In genomic region chr16:66924527-66925321, GRCh38 we compare ENCODE assay signal across 1 cellular context.
TF ChIP-seq lines count a peak whose summit lies in the region.

No MANE protein-coding gene starts in this region.

TF ChIP-seq in HepG2, 621 proteins besides CTCF, POLR2A, EP300 and RAD21 (continued from another document and continues in another):
- TF ChIP-seq, protein P1, sequence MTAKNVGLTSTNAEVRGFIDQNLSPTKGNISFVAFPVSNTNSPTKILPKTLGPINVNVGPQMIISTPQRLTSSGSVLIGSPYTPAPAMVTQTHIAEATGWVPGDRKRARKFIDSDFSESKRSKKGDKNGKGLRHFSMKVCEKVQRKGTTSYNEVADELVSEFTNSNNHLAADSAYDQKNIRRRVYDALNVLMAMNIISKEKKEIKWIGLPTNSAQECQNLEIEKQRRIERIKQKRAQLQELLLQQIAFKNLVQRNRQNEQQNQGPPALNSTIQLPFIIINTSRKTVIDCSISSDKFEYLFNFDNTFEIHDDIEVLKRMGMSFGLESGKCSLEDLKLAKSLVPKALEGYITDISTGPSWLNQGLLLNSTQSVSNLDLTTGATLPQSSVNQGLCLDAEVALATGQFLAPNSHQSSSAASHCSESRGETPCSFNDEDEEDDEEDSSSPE (CRISPR knock-in tag; IDR thresholded peaks at IDR 0.05): 0 out of 2 replicates have a peak, but pooled peaks have one; percentile 16
- TF ChIP-seq, protein P2, sequence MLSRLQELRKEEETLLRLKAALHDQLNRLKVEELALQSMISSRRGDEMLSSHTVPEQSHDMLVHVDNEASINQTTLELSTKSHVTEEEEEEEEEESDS (CRISPR knock-in tag; IDR thresholded peaks at IDR 0.05; ENCODE audit: borderline replicate concordance): no peak
- TF ChIP-seq ZBTB34 (CRISPR knock-in tag; IDR thresholded peaks at IDR 0.05) (no peak), YY1 (IDR thresholded peaks at IDR 0.05; ENCODE audit: insufficient read depth, insufficient replicate concordance, low read depth, low read length) (peak; percentile 62), PHF8 (CRISPR knock-in tag; IDR thresholded peaks at IDR 0.05) (no peak; the same call in 1 of the 2 replicates), ZFP36L1 (CRISPR knock-in tag; IDR thresholded peaks at IDR 0.05) (no peak), GPN1 (CRISPR knock-in tag; IDR thresholded peaks at IDR 0.05; ENCODE audit: borderline replicate concordance) (no peak), GLI4 (CRISPR knock-in tag; IDR thresholded peaks at IDR 0.05; ENCODE audit: borderline replicate concordance) (no peak), ZNF30 (CRISPR knock-in tag; IDR thresholded peaks at IDR 0.05) (no peak), ZNF224 (CRISPR knock-in tag; IDR thresholded peaks at IDR 0.05) (no peak), ZNF761 (CRISPR knock-in tag; conservative IDR thresholded peaks at IDR 0.05) (no peak), ZNF766 (CRISPR knock-in tag; IDR thresholded peaks at IDR 0.05; ENCODE audit: borderline replicate concordance) (peak; percentile 60; the same call in 1 of the 2 replicates), ZNF670 (CRISPR knock-in tag; IDR thresholded peaks at IDR 0.05; ENCODE audit: borderline replicate concordance) (no peak), ZBTB2 (CRISPR knock-in tag; IDR thresholded peaks at IDR 0.05; ENCODE audit: low read depth) (no peak; the same call in 1 of the 2 replicates), CHD2 (IDR thresholded peaks at IDR 0.05; ENCODE audit: low read depth, low read length) (no peak), U2AF2 (IDR thresholded peaks at IDR 0.05; ENCODE audit: low read depth, low read length) (no peak), FOXA1 (IDR thresholded peaks at IDR 0.05) (no peak), FOXA1 (CRISPR knock-in tag; IDR thresholded peaks at IDR 0.05) (peak; percentile 6; the same call in 1 of the 2 replicates), ZNF296 (CRISPR knock-in tag; conservative IDR thresholded peaks at IDR 0.05) (no peak), ZNF775 (CRISPR knock-in tag; IDR thresholded peaks at IDR 0.05; ENCODE audit: borderline replicate concordance) (no peak), ZNF263 (CRISPR knock-in tag; IDR thresholded peaks at IDR 0.05) (no peak), XRCC5 (optimal IDR thresholded peaks at IDR 0.05; ENCODE audit: low read length) (peak; percentile 58), ISX (CRISPR knock-in tag; conservative IDR thresholded peaks at IDR 0.05) (no peak), MZF1 (CRISPR knock-in tag; IDR thresholded peaks at IDR 0.05; ENCODE audit: borderline replicate concordance) (no peak), FOXK1 (CRISPR knock-in tag; IDR thresholded peaks at IDR 0.05; ENCODE audit: borderline replicate concordance, low read depth) (no peak), GATA4 (IDR thresholded peaks at IDR 0.05; ENCODE audit: borderline replicate concordance, low read depth) (no peak), MBD4 (IDR thresholded peaks at IDR 0.05; ENCODE audit: borderline replicate concordance, low read length) (no peak), NR1H2 (CRISPR knock-in tag; IDR thresholded peaks at IDR 0.05; ENCODE audit: borderline replicate concordance, low read depth) (no peak), ZNF160 (CRISPR knock-in tag; IDR thresholded peaks at IDR 0.05) (no peak), U2AF1 (optimal IDR thresholded peaks at IDR 0.05; ENCODE audit: low read depth, low read length) (no peak), ZNF274 (CRISPR knock-in tag; IDR thresholded peaks at IDR 0.05) (no peak), GFI1 (CRISPR knock-in tag; IDR thresholded peaks at IDR 0.05; ENCODE audit: borderline replicate concordance) (no peak), HDAC2 (CRISPR knock-in tag; IDR thresholded peaks at IDR 0.05) (no peak), ZNF615 (CRISPR knock-in tag; IDR thresholded peaks at IDR 0.05; ENCODE audit: borderline replicate concordance) (no peak), ZNF382 (CRISPR knock-in tag; IDR thresholded peaks at IDR 0.05; ENCODE audit: borderline replicate concordance) (no peak), KMT2A (CRISPR knock-in tag; IDR thresholded peaks at IDR 0.05) (0 out of 2 replicates have a peak, but pooled peaks have one; percentile 25), HOXD1 (CRISPR knock-in tag; IDR thresholded peaks at IDR 0.05) (peak; percentile 74; the same call in 1 of the 2 replicates), ZBTB20 (CRISPR knock-in tag; IDR thresholded peaks at IDR 0.05; ENCODE audit: borderline replicate concordance, low read depth) (no peak)
- TF ChIP-seq, protein P3, sequence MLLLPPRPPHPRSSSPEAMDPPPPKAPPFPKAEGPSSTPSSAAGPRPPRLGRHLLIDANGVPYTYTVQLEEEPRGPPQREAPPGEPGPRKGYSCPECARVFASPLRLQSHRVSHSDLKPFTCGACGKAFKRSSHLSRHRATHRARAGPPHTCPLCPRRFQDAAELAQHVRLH (CRISPR knock-in tag; IDR thresholded peaks at IDR 0.05; ENCODE audit: borderline replicate concordance, low read depth): no peak
- TF ChIP-seq, protein P4, sequence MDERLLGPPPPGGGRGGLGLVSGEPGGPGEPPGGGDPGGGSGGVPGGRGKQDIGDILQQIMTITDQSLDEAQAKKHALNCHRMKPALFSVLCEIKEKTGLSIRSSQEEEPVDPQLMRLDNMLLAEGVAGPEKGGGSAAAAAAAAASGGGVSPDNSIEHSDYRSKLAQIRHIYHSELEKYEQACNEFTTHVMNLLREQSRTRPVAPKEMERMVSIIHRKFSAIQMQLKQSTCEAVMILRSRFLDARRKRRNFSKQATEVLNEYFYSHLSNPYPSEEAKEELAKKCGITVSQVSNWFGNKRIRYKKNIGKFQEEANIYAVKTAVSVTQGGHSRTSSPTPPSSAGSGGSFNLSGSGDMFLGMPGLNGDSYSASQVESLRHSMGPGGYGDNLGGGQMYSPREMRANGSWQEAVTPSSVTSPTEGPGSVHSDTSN (CRISPR knock-in tag; IDR thresholded peaks at IDR 0.05): no peak
- TF ChIP-seq, protein P5, sequence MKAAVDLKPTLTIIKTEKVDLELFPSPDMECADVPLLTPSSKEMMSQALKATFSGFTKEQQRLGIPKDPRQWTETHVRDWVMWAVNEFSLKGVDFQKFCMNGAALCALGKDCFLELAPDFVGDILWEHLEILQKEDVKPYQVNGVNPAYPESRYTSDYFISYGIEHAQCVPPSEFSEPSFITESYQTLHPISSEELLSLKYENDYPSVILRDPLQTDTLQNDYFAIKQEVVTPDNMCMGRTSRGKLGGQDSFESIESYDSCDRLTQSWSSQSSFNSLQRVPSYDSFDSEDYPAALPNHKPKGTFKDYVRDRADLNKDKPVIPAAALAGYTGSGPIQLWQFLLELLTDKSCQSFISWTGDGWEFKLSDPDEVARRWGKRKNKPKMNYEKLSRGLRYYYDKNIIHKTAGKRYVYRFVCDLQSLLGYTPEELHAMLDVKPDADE (CRISPR knock-in tag; IDR thresholded peaks at IDR 0.05): no peak
- TF ChIP-seq, protein P6, sequence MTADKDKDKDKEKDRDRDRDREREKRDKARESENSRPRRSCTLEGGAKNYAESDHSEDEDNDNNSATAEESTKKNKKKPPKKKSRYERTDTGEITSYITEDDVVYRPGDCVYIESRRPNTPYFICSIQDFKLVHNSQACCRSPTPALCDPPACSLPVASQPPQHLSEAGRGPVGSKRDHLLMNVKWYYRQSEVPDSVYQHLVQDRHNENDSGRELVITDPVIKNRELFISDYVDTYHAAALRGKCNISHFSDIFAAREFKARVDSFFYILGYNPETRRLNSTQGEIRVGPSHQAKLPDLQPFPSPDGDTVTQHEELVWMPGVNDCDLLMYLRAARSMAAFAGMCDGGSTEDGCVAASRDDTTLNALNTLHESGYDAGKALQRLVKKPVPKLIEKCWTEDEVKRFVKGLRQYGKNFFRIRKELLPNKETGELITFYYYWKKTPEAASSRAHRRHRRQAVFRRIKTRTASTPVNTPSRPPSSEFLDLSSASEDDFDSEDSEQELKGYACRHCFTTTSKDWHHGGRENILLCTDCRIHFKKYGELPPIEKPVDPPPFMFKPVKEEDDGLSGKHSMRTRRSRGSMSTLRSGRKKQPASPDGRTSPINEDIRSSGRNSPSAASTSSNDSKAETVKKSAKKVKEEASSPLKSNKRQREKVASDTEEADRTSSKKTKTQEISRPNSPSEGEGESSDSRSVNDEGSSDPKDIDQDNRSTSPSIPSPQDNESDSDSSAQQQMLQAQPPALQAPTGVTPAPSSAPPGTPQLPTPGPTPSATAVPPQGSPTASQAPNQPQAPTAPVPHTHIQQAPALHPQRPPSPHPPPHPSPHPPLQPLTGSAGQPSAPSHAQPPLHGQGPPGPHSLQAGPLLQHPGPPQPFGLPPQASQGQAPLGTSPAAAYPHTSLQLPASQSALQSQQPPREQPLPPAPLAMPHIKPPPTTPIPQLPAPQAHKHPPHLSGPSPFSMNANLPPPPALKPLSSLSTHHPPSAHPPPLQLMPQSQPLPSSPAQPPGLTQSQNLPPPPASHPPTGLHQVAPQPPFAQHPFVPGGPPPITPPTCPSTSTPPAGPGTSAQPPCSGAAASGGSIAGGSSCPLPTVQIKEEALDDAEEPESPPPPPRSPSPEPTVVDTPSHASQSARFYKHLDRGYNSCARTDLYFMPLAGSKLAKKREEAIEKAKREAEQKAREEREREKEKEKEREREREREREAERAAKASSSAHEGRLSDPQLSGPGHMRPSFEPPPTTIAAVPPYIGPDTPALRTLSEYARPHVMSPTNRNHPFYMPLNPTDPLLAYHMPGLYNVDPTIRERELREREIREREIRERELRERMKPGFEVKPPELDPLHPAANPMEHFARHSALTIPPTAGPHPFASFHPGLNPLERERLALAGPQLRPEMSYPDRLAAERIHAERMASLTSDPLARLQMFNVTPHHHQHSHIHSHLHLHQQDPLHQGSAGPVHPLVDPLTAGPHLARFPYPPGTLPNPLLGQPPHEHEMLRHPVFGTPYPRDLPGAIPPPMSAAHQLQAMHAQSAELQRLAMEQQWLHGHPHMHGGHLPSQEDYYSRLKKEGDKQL (CRISPR knock-in tag; IDR thresholded peaks at IDR 0.05; ENCODE audit: low read depth): no peak
- TF ChIP-seq, protein P7, sequence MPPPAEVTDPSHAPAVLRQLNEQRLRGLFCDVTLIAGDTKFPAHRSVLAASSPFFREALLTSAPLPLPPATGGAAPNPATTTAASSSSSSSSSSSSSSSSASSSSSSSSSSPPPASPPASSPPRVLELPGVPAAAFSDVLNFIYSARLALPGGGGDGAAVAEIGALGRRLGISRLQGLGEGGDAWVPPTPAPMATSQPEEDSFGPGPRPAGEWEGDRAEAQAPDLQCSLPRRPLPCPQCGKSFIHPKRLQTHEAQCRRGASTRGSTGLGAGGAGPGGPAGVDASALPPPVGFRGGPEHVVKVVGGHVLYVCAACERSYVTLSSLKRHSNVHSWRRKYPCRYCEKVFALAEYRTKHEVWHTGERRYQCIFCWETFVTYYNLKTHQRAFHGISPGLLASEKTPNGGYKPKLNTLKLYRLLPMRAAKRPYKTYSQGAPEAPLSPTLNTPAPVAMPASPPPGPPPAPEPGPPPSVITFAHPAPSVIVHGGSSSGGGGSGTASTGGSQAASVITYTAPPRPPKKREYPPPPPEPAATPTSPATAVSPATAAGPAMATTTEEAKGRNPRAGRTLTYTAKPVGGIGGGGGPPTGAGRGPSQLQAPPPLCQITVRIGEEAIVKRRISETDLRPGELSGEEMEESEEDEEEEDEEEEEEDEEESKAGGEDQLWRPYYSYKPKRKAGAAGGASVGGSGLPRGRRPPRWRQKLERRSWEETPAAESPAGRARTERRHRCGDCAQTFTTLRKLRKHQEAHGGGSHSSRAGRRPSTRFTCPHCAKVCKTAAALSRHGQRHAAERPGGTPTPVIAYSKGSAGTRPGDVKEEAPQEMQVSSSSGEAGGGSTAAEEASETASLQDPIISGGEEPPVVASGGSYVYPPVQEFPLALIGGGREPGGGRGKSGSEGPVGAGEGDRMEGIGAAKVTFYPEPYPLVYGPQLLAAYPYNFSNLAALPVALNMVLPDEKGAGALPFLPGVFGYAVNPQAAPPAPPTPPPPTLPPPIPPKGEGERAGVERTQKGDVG (CRISPR knock-in tag; IDR thresholded peaks at IDR 0.05; ENCODE audit: borderline replicate concordance): no peak
- TF ChIP-seq, protein P8, sequence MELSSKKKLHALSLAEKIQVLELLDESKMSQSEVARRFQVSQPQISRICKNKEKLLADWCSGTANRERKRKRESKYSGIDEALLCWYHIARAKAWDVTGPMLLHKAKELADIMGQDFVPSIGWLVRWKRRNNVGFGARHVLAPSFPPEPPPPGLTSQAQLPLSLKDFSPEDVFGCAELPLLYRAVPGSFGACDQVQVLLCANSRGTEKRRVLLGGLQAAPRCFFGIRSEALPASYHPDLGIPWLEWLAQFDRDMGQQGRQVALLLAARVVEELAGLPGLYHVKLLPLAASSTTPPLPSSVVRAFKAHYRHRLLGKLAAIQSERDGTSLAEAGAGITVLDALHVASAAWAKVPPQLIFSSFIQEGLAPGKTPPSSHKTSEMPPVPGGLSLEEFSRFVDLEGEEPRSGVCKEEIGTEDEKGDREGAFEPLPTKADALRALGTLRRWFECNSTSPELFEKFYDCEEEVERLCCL (CRISPR knock-in tag; IDR thresholded peaks at IDR 0.05; ENCODE audit: borderline replicate concordance): no peak
